In genomic region chr6:79233611-79234149, GRCh38 we compare ENCODE assay signal across 8 cellular contexts. TPM values are rescaled to one million over a fixed set of nuclear protein-coding genes. Genes with fewer than 3 reads are reported as not detected.
DNase-seq lines count a peak whose midpoint lies in the region; ATAC-seq and TF ChIP-seq lines count a peak whose summit lies in the region.

No MANE protein-coding gene starts in this region.

- H3K9me3 ChIP-seq in BLaER1 = no peaks in the 10 kb centered on the region
- H3K9me3 ChIP-seq in left lung = no peaks in the 10 kb centered on the region

- H3K9ac ChIP-seq in BLaER1 = peak overlapping the region; percentile 79

- intact Hi-C loops in activated CD4-positive, alpha-beta T cell treated with anti-CD3 and anti-CD28 coated beads, Interleukin-2, amount 10 ng/mL, durations not matched to agents 24 days and 14 days (cut with micrococcal nuclease) = loop anchor here (1.0 kb wide), 3 partner anchors 155 to 366 kb away; partner anchors contain the start of genes IRAK1BP1, LCA5 and PHIP
- intact Hi-C loops in left lung (cut with DNase I) = no loop called here

- H3K36me3 ChIP-seq in BLaER1 (no peaks in the 10 kb centered on the region), left lung (no peaks in the 10 kb centered on the region)

- H3K4me2 ChIP-seq in BLaER1 = peak overlapping the region; percentile 63

- peak overlapping the region; percentile 94 for H3K27ac Mint-ChIP-seq in activated CD4-positive, alpha-beta T cell treated with anti-CD3 and anti-CD28 coated beads, Interleukin-2, amount 10 ng/mL, durations not matched to agents 24 days and 14 days

- H4K20me1 ChIP-seq in BLaER1 = no peaks in the 10 kb centered on the region

- H3K4me3 ChIP-seq in BLaER1 = peak overlapping the region; percentile 73
- peak overlapping the region; percentile 58 to 65 for H3K4me3 ChIP-seq in left lung

- H3K27me3 ChIP-seq in BLaER1 (no peaks in the 10 kb centered on the region), left lung (no peaks in the 10 kb centered on the region)

- peak overlapping the region; percentile 92 for H3K4me3 Mint-ChIP-seq in activated CD4-positive, alpha-beta T cell treated with anti-CD3 and anti-CD28 coated beads, Interleukin-2, amount 10 ng/mL, durations not matched to agents 24 days and 14 days

- H3K27ac ChIP-seq in BLaER1 (peak overlapping the region; percentile 72), left lung (peak overlapping the region; percentile 83 to 88)

- peak; percentile 37 to 49 for TF ChIP-seq CTCF in left lung (IDR thresholded peaks at IDR 0.05)

- peak; percentile 58 for DNase-seq in GM19238 (ENCODE audit: insufficient read length, low spot score)
- peak; percentile 67 for DNase-seq in NCI-H510A (lab: John Stamatoyannopoulos, UW)
- peak; percentile 93 for DNase-seq in activated CD4-positive, alpha-beta T cell treated with anti-CD3 and anti-CD28 coated beads, Interleukin-2, amount 10 ng/mL, durations not matched to agents 24 days and 14 days
- peak; percentile 68 for DNase-seq in cortex of kidney (lab: John Stamatoyannopoulos, UW)
- peak; percentile 91 to 95 for DNase-seq in left lung
- DNase-seq in stimulated activated CD4-positive, alpha-beta T cell treated with anti-CD3 and anti-CD28 coated beads, Interleukin-2, amount 100 ng/mL, for 4 hours (ENCODE audit: low read depth) = peak; percentile 20

- peaks cover 21% of the 10 kb centered on the region for H3K4me1 Mint-ChIP-seq in activated CD4-positive, alpha-beta T cell treated with anti-CD3 and anti-CD28 coated beads, Interleukin-2, amount 10 ng/mL, durations not matched to agents 24 days and 14 days

- no peaks in the 10 kb centered on the region for H3K9me3 Mint-ChIP-seq in activated CD4-positive, alpha-beta T cell treated with anti-CD3 and anti-CD28 coated beads, Interleukin-2, amount 10 ng/mL, durations not matched to agents 24 days and 14 days

- ATAC-seq in HG03439 (IDR thresholded peaks at IDR 0.05; ENCODE audit: unreplicated experiment) (peak; percentile 71), left lung (peak; percentile 95)

- H3K36me3 Mint-ChIP-seq in activated CD4-positive, alpha-beta T cell treated with anti-CD3 and anti-CD28 coated beads, Interleukin-2, amount 10 ng/mL, durations not matched to agents 24 days and 14 days (ENCODE audit: low read depth) = no peaks in the 10 kb centered on the region

- peaks cover 2% of the 10 kb centered on the region for H3K27me3 Mint-ChIP-seq in activated CD4-positive, alpha-beta T cell treated with anti-CD3 and anti-CD28 coated beads, Interleukin-2, amount 10 ng/mL, durations not matched to agents 24 days and 14 days

- H3K4me1 ChIP-seq in BLaER1 = no peaks in the 10 kb centered on the region
- H3K4me1 ChIP-seq in left lung = peaks cover 0 to 24% of the 10 kb centered on the region in 2 donors

RNA-seq across cellular contexts. Expression of gene HMGN3, which starts 0.8 kb away (rescaled TPM):
- total RNA-seq in activated CD4-positive, alpha-beta T cell treated with anti-CD3 and anti-CD28 coated beads, Interleukin-2, amount 10 ng/mL, durations not matched to agents 24 days and 14 days = 45.4 and 49.2 TPM in 2 replicates
- 100 to 1,000 TPM; 106 to 114 TPM for total RNA-seq in left lung

Comparison
In these comparisons a context has a peak if more than half of its experiments do, and no peak if none do; other contexts are left out.
1. Peak in every context shown above with its lines: DNase-seq, ATAC-seq, H3K4me3 ChIP-seq and H3K27ac ChIP-seq.
2. DNase-seq: peak in every context shown above with its lines; median percentile 93 in activated CD4-positive, alpha-beta T cell treated with anti-CD3 and anti-CD28 coated beads, Interleukin-2, amount 10 ng/mL, durations not matched to agents 24 days and 14 days; 93 in left lung; 68 in cortex of kidney; 67 in NCI-H510A; 58 in GM19238; 20 in stimulated activated CD4-positive, alpha-beta T cell treated with anti-CD3 and anti-CD28 coated beads, Interleukin-2, amount 100 ng/mL, for 4 hours.